In genomic region chr4:17559709-17560048, GRCh38 we compare ENCODE assay signal across 32 cellular contexts. TPM values are rescaled to one million over a fixed set of nuclear protein-coding genes. Genes with fewer than 3 reads are reported as not detected.
"Had no signal": no experiment of that assay in that cellular context is flagged by ENCODE, and none has a peak within 500 bp of the region (broad histone marks: within the 10 kb centered on the region; RNA-seq: fewer than 3 reads in every experiment).

No MANE protein-coding gene starts in this region.

- H3K36me3 ChIP-seq: lower lobe of right lung, pancreas, prostate gland, sigmoid colon, spleen, tibial nerve, uterus had no signal

- H3K9me3 ChIP-seq: lower lobe of right lung, pancreas, prostate gland, sigmoid colon, spleen, tibial nerve, uterus had no signal

- H3K4me1 ChIP-seq: lower lobe of right lung, pancreas, prostate gland, sigmoid colon, spleen, tibial nerve, uterus had no signal

- H3K4me3 ChIP-seq: lower lobe of right lung, pancreas, prostate gland, sigmoid colon, spleen, tibial nerve, uterus had no signal

- H3K27me3 ChIP-seq: pancreas, sigmoid colon, tibial nerve, uterus had no signal

- ATAC-seq: left cardiac atrium; left ventricle myocardium superior; lower lobe of right lung; naive thymus-derived CD8-positive, alpha-beta T cell; pancreas; right cardiac atrium; stimulated activated memory B cell treated with anti-CD40 and anti-IgM and Interleukin-4, amounts not matched to agents 10 μg/mL and 1 μg/mL and 100 μg/mL, for 72 hours; stimulated activated naive CD8-positive, alpha-beta T cell treated with anti-CD3 and anti-CD28 coated beads, Interleukin-15, amount 100 ng/mL, for 72 hours had no signal

- FAIRE-seq: keratinocyte, pancreas, small intestine had no signal

- DNase-seq: hippocampal formation; kidney glomerular epithelial cell; left cardiac atrium; left ventricle myocardium superior; lower lobe of right lung; mammary epithelial cell; mesenchymal stem cell; naive thymus-derived CD8-positive, alpha-beta T cell; nucleus accumbens; pancreas; posterior cingulate gyrus; retina; right cardiac atrium; sigmoid colon; small intestine; spleen; stimulated activated CD4-positive, alpha-beta T cell treated with anti-CD3 and anti-CD28 coated beads, Interleukin-4, amount 100 ng/mL, for 24 hours; stimulated activated naive CD4-positive, alpha-beta T cell treated with Interleukin-2 at 50 U/mL for 16 hours; stimulated activated naive CD8-positive, alpha-beta T cell treated with anti-CD3 and anti-CD28 coated beads, Interleukin-15, amount 100 ng/mL, for 72 hours; substantia nigra; uterus had no signal

- H3K27ac ChIP-seq: lower lobe of right lung, pancreas, prostate gland, sigmoid colon, spleen, tibial nerve, uterus had no signal

RNA-seq across cellular contexts. Expression of gene CLRN2, which starts 44.7 kb away (rescaled TPM):
- total RNA-seq: left cardiac atrium; left lobe of liver; left ventricle myocardium superior; lower lobe of right lung; mammary epithelial cell; mucosa of gallbladder; naive thymus-derived CD8-positive, alpha-beta T cell; neural crest cell; osteoblast; pancreas; prostate gland; right cardiac atrium; sigmoid colon; spleen; temporal lobe; tibial nerve; ureter; uterus had no signal
- polyA plus RNA-seq: keratinocyte; mammary epithelial cell; naive thymus-derived CD8-positive, alpha-beta T cell; pancreas; right cardiac atrium; sigmoid colon; small intestine; spleen; thymus had no signal
